ENCODE assay signal across 17 cellular contexts in genomic region chr11:103587951-103588788, GRCh38.
DNase-seq lines count a peak whose midpoint lies in the region; ATAC-seq lines count a peak whose summit lies in the region.
"Had no signal": no experiment of that assay in that cellular context is flagged by ENCODE, and none has a peak within 500 bp of the region (broad histone marks: within the 10 kb centered on the region; RNA-seq: fewer than 3 reads in every experiment).

No MANE protein-coding gene starts in this region.

- no peak for ATAC-seq in left ventricle myocardium superior
- ATAC-seq: natural killer cell had no signal

- no peak overlapping the region for H3K4me2 ChIP-seq in Karpas-422 (ENCODE audit: low read depth, low read length, poor library complexity, severe bottlenecking)

- no peaks in the 10 kb centered on the region for H3K4me1 ChIP-seq in Karpas-422 (ENCODE audit: low read length)
- H3K4me1 ChIP-seq: vagina had no signal

- H2AFZ ChIP-seq in Karpas-422 (ENCODE audit: low read length): no peak overlapping the region

- DNase-seq in DMS153 treated with DMSO at 0.1 percent for 48 hours (lab: John Stamatoyannopoulos, UW; ENCODE audit: unreplicated experiment): peak; percentile 38
- peak; percentile 53 for DNase-seq in NCI-H1436 treated with DMSO at 0.1 percent for 48 hours (lab: John Stamatoyannopoulos, UW)
- peak; percentile 98 for DNase-seq in NCI-H526 treated with DMSO at 0.1 percent for 48 hours (lab: John Stamatoyannopoulos, UW)
- peak; percentile 9 for DNase-seq in foreskin melanocyte
- no peak for DNase-seq in left ventricle myocardium superior
- no peak for DNase-seq in HUDEP-2 (lab: John Stamatoyannopoulos, UW; ENCODE audit: unreplicated experiment in 76 of 76)
- DNase-seq in activated T-helper 1 cell treated with anti-CD3 and anti-CD28 coated beads, Interleukin-12 subunit alpha, Interleukin-12 subunit beta, Interleukin-2, Interleukin-4 antibody, amounts not matched to agents 30 ng/mL and 10 ng/mL and 1 ng/mL, durations not matched to agents 14 hours and 24 hours and 36 hours (ENCODE audit: low spot score): no peak
- no peak for DNase-seq in Karpas-422
- DNase-seq: activated CD4-positive, alpha-beta T cell treated with anti-CD3 and anti-CD28 coated beads for 4 hours; AML-193; effector CD4-positive, alpha-beta T cell; natural killer cell; NCI-H1930; stimulated activated CD4-positive, alpha-beta T cell treated with anti-CD3 and anti-CD28 coated beads, Interleukin-15, amount 100 ng/mL, for 24 hours had no signal

- H3K36me3 ChIP-seq in Karpas-422 (ENCODE audit: insufficient read depth, low read length): no peaks in the 10 kb centered on the region
- H3K36me3 ChIP-seq: vagina had no signal

- no peaks in the 10 kb centered on the region; the same call in 1 of the 2 replicates for H4K20me1 ChIP-seq in Karpas-422 (ENCODE audit: insufficient read depth, low read depth, low read length)

- no peaks in the 10 kb centered on the region for H3K9me3 ChIP-seq in Karpas-422 (ENCODE audit: low read length)
- H3K9me3 ChIP-seq: vagina had no signal

- H3K27me3 ChIP-seq in Karpas-422 (ENCODE audit: low read length): no peaks in the 10 kb centered on the region
- H3K27me3 ChIP-seq: vagina had no signal

- H3K4me3 ChIP-seq in Karpas-422 (ENCODE audit: low read length): no peak overlapping the region
- H3K4me3 ChIP-seq: vagina had no signal

- no peaks in the 10 kb centered on the region for H3K9me2 ChIP-seq in Karpas-422 (replicated peaks; ENCODE audit: insufficient read depth, low read length)

- H3K27ac ChIP-seq in Karpas-422 (ENCODE audit: low read length): no peak overlapping the region
- H3K27ac ChIP-seq: vagina had no signal

- no peak overlapping the region for H3K4me3 Mint-ChIP-seq in activated T-helper 1 cell treated with anti-CD3 and anti-CD28 coated beads, Interleukin-12 subunit alpha, Interleukin-12 subunit beta, Interleukin-2, Interleukin-4 antibody, amounts not matched to agents 30 ng/mL and 10 ng/mL and 1 ng/mL, durations not matched to agents 14 hours and 24 hours and 36 hours
- H3K4me3 Mint-ChIP-seq: activated naive CD4-positive, alpha-beta T cell treated with anti-CD3 and anti-CD28 coated beads, Interleukin-2, amount 50 U/mL, for 24 hours; IgD-negative memory B cell; natural killer cell had no signal

- no peaks in the 10 kb centered on the region for H3K36me3 Mint-ChIP-seq in activated T-helper 1 cell treated with anti-CD3 and anti-CD28 coated beads, Interleukin-12 subunit alpha, Interleukin-12 subunit beta, Interleukin-2, Interleukin-4 antibody, amounts not matched to agents 30 ng/mL and 10 ng/mL and 1 ng/mL, durations not matched to agents 14 hours and 24 hours and 36 hours (ENCODE audit: low read depth)
- H3K36me3 Mint-ChIP-seq: activated naive CD4-positive, alpha-beta T cell treated with anti-CD3 and anti-CD28 coated beads, Interleukin-2, amount 50 U/mL, for 24 hours; IgD-negative memory B cell; natural killer cell had no signal

- intact Hi-C loops in left ventricle myocardium superior (cut with micrococcal nuclease): no loop called here
- intact Hi-C loops in activated T-helper 1 cell treated with anti-CD3 and anti-CD28 coated beads, Interleukin-12 subunit alpha, Interleukin-12 subunit beta, Interleukin-2, Interleukin-4 antibody, amounts not matched to agents 30 ng/mL and 10 ng/mL and 1 ng/mL, durations not matched to agents 14 hours and 24 hours and 36 hours (cut with micrococcal nuclease): no loop called here

- H3K4me1 Mint-ChIP-seq in activated T-helper 1 cell treated with anti-CD3 and anti-CD28 coated beads, Interleukin-12 subunit alpha, Interleukin-12 subunit beta, Interleukin-2, Interleukin-4 antibody, amounts not matched to agents 30 ng/mL and 10 ng/mL and 1 ng/mL, durations not matched to agents 14 hours and 24 hours and 36 hours (ENCODE audit: low read depth): no peaks in the 10 kb centered on the region
- H3K4me1 Mint-ChIP-seq: activated naive CD4-positive, alpha-beta T cell treated with anti-CD3 and anti-CD28 coated beads, Interleukin-2, amount 50 U/mL, for 24 hours; IgD-negative memory B cell; natural killer cell had no signal

- H3K27me3 Mint-ChIP-seq in activated T-helper 1 cell treated with anti-CD3 and anti-CD28 coated beads, Interleukin-12 subunit alpha, Interleukin-12 subunit beta, Interleukin-2, Interleukin-4 antibody, amounts not matched to agents 30 ng/mL and 10 ng/mL and 1 ng/mL, durations not matched to agents 14 hours and 24 hours and 36 hours (ENCODE audit: insufficient read depth): no peaks in the 10 kb centered on the region
- H3K27me3 Mint-ChIP-seq: IgD-negative memory B cell had no signal

- H3K27ac Mint-ChIP-seq in activated T-helper 1 cell treated with anti-CD3 and anti-CD28 coated beads, Interleukin-12 subunit alpha, Interleukin-12 subunit beta, Interleukin-2, Interleukin-4 antibody, amounts not matched to agents 30 ng/mL and 10 ng/mL and 1 ng/mL, durations not matched to agents 14 hours and 24 hours and 36 hours: no peak overlapping the region
- H3K27ac Mint-ChIP-seq: activated naive CD4-positive, alpha-beta T cell treated with anti-CD3 and anti-CD28 coated beads, Interleukin-2, amount 50 U/mL, for 24 hours; IgD-negative memory B cell; natural killer cell had no signal

- H3K9ac ChIP-seq in Karpas-422 (ENCODE audit: low read length): no peak overlapping the region

- no peaks in the 10 kb centered on the region for H3K79me2 ChIP-seq in Karpas-422 (ENCODE audit: low read length)

- H3K9me3 Mint-ChIP-seq in activated T-helper 1 cell treated with anti-CD3 and anti-CD28 coated beads, Interleukin-12 subunit alpha, Interleukin-12 subunit beta, Interleukin-2, Interleukin-4 antibody, amounts not matched to agents 30 ng/mL and 10 ng/mL and 1 ng/mL, durations not matched to agents 14 hours and 24 hours and 36 hours: no peaks in the 10 kb centered on the region
- H3K9me3 Mint-ChIP-seq: activated naive CD4-positive, alpha-beta T cell treated with anti-CD3 and anti-CD28 coated beads, Interleukin-2, amount 50 U/mL, for 24 hours had no signal

Comparison
In these comparisons a context has a peak if more than half of its experiments do, and no peak if none do; other contexts are left out.
1. DNase-seq: peak in DMS153 treated with DMSO at 0.1 percent for 48 hours (single experiment), NCI-H1436 treated with DMSO at 0.1 percent for 48 hours (single experiment), NCI-H526 treated with DMSO at 0.1 percent for 48 hours (single experiment) and foreskin melanocyte (single experiment); none in left ventricle myocardium superior (single experiment), HUDEP-2 (0 of 76), activated T-helper 1 cell treated with anti-CD3 and anti-CD28 coated beads, Interleukin-12 subunit alpha, Interleukin-12 subunit beta, Interleukin-2, Interleukin-4 antibody, amounts not matched to agents 30 ng/mL and 10 ng/mL and 1 ng/mL, durations not matched to agents 14 hours and 24 hours and 36 hours (single experiment) and Karpas-422 (single experiment).